Comparison of ENCODE assay signal across 8 cellular contexts in genomic region chr3:133574260-133574881, GRCh38. TPM values are rescaled to one million over a fixed set of nuclear protein-coding genes. Genes with fewer than 3 reads are reported as not detected.
DNase-seq lines count a peak whose midpoint lies in the region; ATAC-seq and TF ChIP-seq lines count a peak whose summit lies in the region.

No MANE protein-coding gene starts in this region.

- peaks cover 8 to 50% (median 10%) of the 10 kb centered on the region in 3 donors for H3K36me3 Mint-ChIP-seq in CD8-positive, alpha-beta memory T cell

- peak overlapping the region; percentile 89 to 99 (median 97) for H3K4me3 Mint-ChIP-seq in CD8-positive, alpha-beta memory T cell

- peak overlapping the region; percentile 85 for H3K4me3 ChIP-seq in CD8-positive, alpha-beta memory T cell (ENCODE audit: low read length)
- H3K4me3 ChIP-seq in fibroblast of villous mesenchyme (ENCODE audit: low read depth, low read length), result peak overlapping the region; percentile 86
- peak overlapping the region; percentile 86 to 88 for H3K4me3 ChIP-seq in neutrophil (ENCODE audit: low read depth in 1 of 2, low read length in 1 of 2)
- peak overlapping the region; percentile 100 for H3K4me3 ChIP-seq in thymus (ENCODE audit: low read length)

- H3K9me3 ChIP-seq in CD8-positive, alpha-beta memory T cell (ENCODE audit: low read length), result no peaks in the 10 kb centered on the region
- H3K9me3 ChIP-seq in neutrophil, result no peaks in the 10 kb centered on the region
- H3K9me3 ChIP-seq in thymus (ENCODE audit: control insufficient read depth), result no peaks in the 10 kb centered on the region

- WGBS in thymus, result under 1% methylated on average over 54 of the region's 54 CpGs

- ATAC-seq in GM21717 (IDR thresholded peaks at IDR 0.05; ENCODE audit: unreplicated experiment), result peak; percentile 41

- H3K27ac ChIP-seq in CD8-positive, alpha-beta memory T cell (ENCODE audit: low read depth, low read length), result peak overlapping the region; percentile 95
- H3K27ac ChIP-seq in neutrophil (peak overlapping the region; percentile 99), thymus (ENCODE audit: low read depth) (peak overlapping the region; percentile 99)

- POLR2A ChIA-PET in CD8-positive, alpha-beta memory T cell (lab: Charles Lee), result interaction anchor here (0.5 to 4.4 kb wide), 11 partner anchors 12 to 914 kb away, joined by 3 to 50 read pairs (median 5); partner anchors contain the start of genes ANAPC13, CEP63, TOPBP1 and UBA5

- H3K9me3 Mint-ChIP-seq in CD8-positive, alpha-beta memory T cell, result no peaks in the 10 kb centered on the region

- peaks cover 29% of the 10 kb centered on the region for H3K36me3 ChIP-seq in CD8-positive, alpha-beta memory T cell (ENCODE audit: insufficient read depth, low read length)
- H3K36me3 ChIP-seq in neutrophil (peaks cover 35% of the 10 kb centered on the region), thymus (ENCODE audit: control insufficient read depth, insufficient read depth) (peaks cover 22% of the 10 kb centered on the region)

- H3K27ac Mint-ChIP-seq in CD8-positive, alpha-beta memory T cell, result peak overlapping the region; percentile 95 to 99 (median 98)

- CTCF ChIA-PET in CD8-positive, alpha-beta memory T cell (lab: Charles Lee), result interaction anchor here (0.7 to 1.3 kb wide), 7 partner anchors 9 to 131 kb away, joined by 3 to 6 read pairs (median 3); no protein-coding TSS in a partner anchor

- H3K27me3 Mint-ChIP-seq in CD8-positive, alpha-beta memory T cell, result peaks cover 0 to 3% of the 10 kb centered on the region in 2 donors

- no peaks in the 10 kb centered on the region for H3K27me3 ChIP-seq in CD8-positive, alpha-beta memory T cell (ENCODE audit: insufficient read depth, low read length, poor library complexity, severe bottlenecking)
- no peaks in the 10 kb centered on the region for H3K27me3 ChIP-seq in neutrophil
- no peaks in the 10 kb centered on the region for H3K27me3 ChIP-seq in thymus (ENCODE audit: control insufficient read depth, insufficient read depth)

- peak in 4 of 5 donors; percentile 62 to 82 (median 74) for DNase-seq in CD8-positive, alpha-beta memory T cell
- DNase-seq in LHCN-M2 (ENCODE audit: low read depth), result peak; percentile 75
- DNase-seq in activated T-cell treated with anti-CD3 and anti-CD28 coated beads, Interleukin-2, amount 50 U/mL, for 48 hours, result peak; percentile 82 to 88
- peak; percentile 82 for DNase-seq in fibroblast of villous mesenchyme (ENCODE audit: low read depth)
- no peak for DNase-seq in DMS79 treated with DMSO at 0.1 percent for 48 hours (lab: John Stamatoyannopoulos, UW)

- peaks cover 63 to 71% (median 66%) of the 10 kb centered on the region in 3 donors for H3K4me1 Mint-ChIP-seq in CD8-positive, alpha-beta memory T cell

- TF ChIP-seq CTCF in fibroblast of villous mesenchyme (IDR thresholded peaks at IDR 0.05; ENCODE audit: insufficient read depth, low read depth, low read length) (no peak), neutrophil (IDR thresholded peaks at IDR 0.05) (peak; percentile 21)

- H3K4me1 ChIP-seq in CD8-positive, alpha-beta memory T cell (ENCODE audit: insufficient read depth, low read length), result peaks cover 53% of the 10 kb centered on the region
- H3K4me1 ChIP-seq in neutrophil (ENCODE audit: control insufficient read depth in 1 of 2, insufficient read depth in 1 of 2, low read depth in 1 of 2, low read length in 1 of 2) (peaks cover 57 to 62% of the 10 kb centered on the region in 2 experiments), thymus (ENCODE audit: control insufficient read depth, insufficient read depth, low read length) (peaks cover 29% of the 10 kb centered on the region)

RNA-seq across cellular contexts. Expression of gene CDV3, which starts 0.9 kb away (rescaled TPM):
- total RNA-seq in CD8-positive, alpha-beta memory T cell, result 100 to 1,000 TPM; 298 to 322 TPM
- 71.5 TPM for polyA plus RNA-seq in CD8-positive, alpha-beta memory T cell
- total RNA-seq in LHCN-M2 (2014; rRNA removed) (166 and 176 TPM in 2 replicates), fibroblast of villous mesenchyme (184 and 277 TPM in 2 replicates)
- polyA plus RNA-seq in LHCN-M2 (2012), result 166 TPM
- 166 TPM for polyA plus RNA-seq in thymus
